Comparison of ENCODE assay signal across 26 cellular contexts in genomic region chr6:130982060-130982459, GRCh38.
"Had no signal": no experiment of that assay in that cellular context is flagged by ENCODE, and none has a peak within 500 bp of the region (broad histone marks: within the 10 kb centered on the region; RNA-seq: fewer than 3 reads in every experiment).

No MANE protein-coding gene starts in this region.

- H3K4me3 Mint-ChIP-seq: activated B cell treated with CpG ODN at 0.5 μM for 24 hours; activated CD4-positive, alpha-beta T cell treated with anti-CD3 and anti-CD28 coated beads for 36 hours; activated T-cell treated with anti-CD3 and anti-CD28 coated beads, Interleukin-2, amount 50 U/mL, for 72 hours; mesothelial cell of epicardium; naive B cell; neural crest cell; stimulated activated naive B cell treated with anti-CD40 and anti-IgM and Interleukin-4, amounts not matched to agents 10 μg/mL and 1 μg/mL and 100 μg/mL, for 72 hours; T-helper 17 cell had no signal

- H3K27me3 ChIP-seq: gastrocnemius medialis, pancreas, stomach, thyroid gland, upper lobe of left lung, vagina had no signal

- DNase-seq: activated B cell treated with CpG ODN at 0.5 μM for 24 hours; activated CD4-positive, alpha-beta T cell treated with anti-CD3 and anti-CD28 coated beads for 36 hours; activated naive CD4-positive, alpha-beta T cell; activated T-cell treated with anti-CD3 and anti-CD28 coated beads for 4 hours; activated T-cell treated with anti-CD3 and anti-CD28 coated beads, Interleukin-2, amount 50 U/mL, for 72 hours; effector CD8-positive, alpha-beta T cell; gastrocnemius medialis; hippocampal formation; left cardiac atrium; mammary epithelial cell; naive B cell; nucleus accumbens; pancreas; psoas muscle; stimulated activated CD4-positive, alpha-beta T cell treated with anti-CD3 and anti-CD28 coated beads, Interleukin-15, amount 100 ng/mL, for 24 hours; stimulated activated CD4-positive, alpha-beta T cell treated with anti-CD3 and anti-CD28 coated beads, Interleukin-2, amount 100 ng/mL, for 24 hours; stimulated activated naive B cell treated with anti-CD40 and anti-IgM and Interleukin-4, amounts not matched to agents 10 μg/mL and 1 μg/mL and 100 μg/mL, for 72 hours; stomach; T-helper 17 cell; T1000; thyroid gland; upper lobe of left lung had no signal

- H3K27ac ChIP-seq: pancreas, psoas muscle, stomach, thyroid gland, upper lobe of left lung, vagina had no signal

- H3K4me3 ChIP-seq: gastrocnemius medialis, pancreas, psoas muscle, stomach, thyroid gland, upper lobe of left lung, vagina had no signal

- H3K9me3 ChIP-seq: gastrocnemius medialis, pancreas, psoas muscle, thyroid gland, vagina had no signal

- H3K27ac Mint-ChIP-seq: activated B cell treated with CpG ODN at 0.5 μM for 24 hours; activated CD4-positive, alpha-beta T cell treated with anti-CD3 and anti-CD28 coated beads for 36 hours; activated naive CD4-positive, alpha-beta T cell treated with anti-CD3 and anti-CD28 coated beads, Interleukin-2, amount 50 U/mL, for 72 hours; activated T-cell treated with anti-CD3 and anti-CD28 coated beads, Interleukin-2, amount 50 U/mL, for 72 hours; mesothelial cell of epicardium; stimulated activated naive B cell treated with anti-CD40 and anti-IgM and Interleukin-4, amounts not matched to agents 10 μg/mL and 1 μg/mL and 100 μg/mL, for 72 hours; T-helper 17 cell had no signal

- ATAC-seq: activated CD4-positive, alpha-beta T cell treated with anti-CD3 and anti-CD28 coated beads for 36 hours; activated naive CD4-positive, alpha-beta T cell treated with anti-CD3 and anti-CD28 coated beads, Interleukin-2, amount 50 U/mL, for 72 hours; activated T-cell treated with anti-CD3 and anti-CD28 coated beads, Interleukin-2, amount 50 U/mL, for 72 hours; gastrocnemius medialis; psoas muscle; T-helper 17 cell had no signal

- H3K27me3 Mint-ChIP-seq: activated B cell treated with CpG ODN at 0.5 μM for 24 hours; activated CD4-positive, alpha-beta T cell treated with anti-CD3 and anti-CD28 coated beads for 36 hours; naive B cell; stimulated activated naive B cell treated with anti-CD40 and anti-IgM and Interleukin-4, amounts not matched to agents 10 μg/mL and 1 μg/mL and 100 μg/mL, for 72 hours; T-helper 17 cell had no signal

- H3K4me1 ChIP-seq: psoas muscle had no signal

- H3K36me3 ChIP-seq: gastrocnemius medialis, pancreas, stomach, thyroid gland, upper lobe of left lung, vagina had no signal
